Comparison of ENCODE assay signal across 25 cellular contexts in genomic region chr7:66331883-66332282, GRCh38.
"Had no signal": no experiment of that assay in that cellular context is flagged by ENCODE, and none has a peak within 500 bp of the region (broad histone marks: within the 10 kb centered on the region; RNA-seq: fewer than 3 reads in every experiment).

No MANE protein-coding gene starts in this region.

- H3K4me3 ChIP-seq: ascending aorta, breast epithelium had no signal

- H3K27me3 ChIP-seq: ascending aorta, breast epithelium had no signal

- DNase-seq: activated B cell treated with CpG ODN at 0.5 μM for 24 hours; activated CD4-positive, alpha-beta T cell treated with anti-CD3 and anti-CD28 coated beads for 1 hour; activated CD4-positive, alpha-beta T cell treated with anti-CD3 and anti-CD28 coated beads, Interleukin-2, amount 10 ng/mL, durations not matched to agents 24 days and 14 days; activated CD4-positive, alpha-beta T cell treated with anti-CD3 and anti-CD28 coated beads, Interleukin-2, amount 50 U/mL, for 4 hours; activated CD8-positive, alpha-beta T cell treated with anti-CD3 and anti-CD28 coated beads for 36 hours; activated gamma-delta T cell; activated naive CD4-positive, alpha-beta T cell treated with Interleukin-2 at 50 U/mL for 16 hours; activated naive CD8-positive, alpha-beta T cell treated with anti-CD3 and anti-CD28 coated beads, Interleukin-2, amount 10 ng/mL, durations not matched to agents 7 days and 5 days; activated T-cell treated with anti-CD3 and anti-CD28 coated beads, Interleukin-2, amount 50 U/mL, for 24 hours; amygdala; NCI-H1092; NCI-H1436 treated with DMSO at 0.1 percent for 48 hours; NCI-H1694 treated with DMSO at 0.1 percent for 48 hours; NCI-H2029; NCI-H345; NCI-H524 treated with DMSO at 0.1 percent for 48 hours; OCI-M1; Right ventricle myocardium superior had no signal

- H3K4me3 Mint-ChIP-seq: activated B cell treated with CpG ODN at 0.5 μM for 24 hours; activated CD4-positive, alpha-beta T cell treated with anti-CD3 and anti-CD28 coated beads, Interleukin-2, amount 10 ng/mL, durations not matched to agents 24 days and 14 days; activated CD8-positive, alpha-beta T cell treated with anti-CD3 and anti-CD28 coated beads for 36 hours; activated naive CD4-positive, alpha-beta T cell treated with anti-CD3 and anti-CD28 coated beads, Interleukin-2, amount 50 U/mL, for 24 hours; activated naive CD8-positive, alpha-beta T cell treated with anti-CD3 and anti-CD28 coated beads, Interleukin-2, amount 10 ng/mL, durations not matched to agents 7 days and 5 days; activated T-cell treated with anti-CD3 and anti-CD28 coated beads, Interleukin-2, amount 50 U/mL, for 24 hours; T-helper 1 cell treated with Interleukin-12 subunit alpha and Interleukin-12 subunit beta and Interleukin-4 antibody, amounts not matched to agents 30 μg/mL and 1 μg/mL, for 36 hours; T-helper 2 cell treated with Interferon-gamma antibody and Interleukin-4, amounts not matched to agents 5 μg/mL and 100 μg/mL, for 36 hours had no signal

- H3K27ac Mint-ChIP-seq: activated B cell treated with CpG ODN at 0.5 μM for 24 hours; activated CD4-positive, alpha-beta T cell treated with anti-CD3 and anti-CD28 coated beads, Interleukin-2, amount 10 ng/mL, durations not matched to agents 24 days and 14 days; activated CD8-positive, alpha-beta T cell treated with anti-CD3 and anti-CD28 coated beads for 36 hours; activated naive CD4-positive, alpha-beta T cell treated with anti-CD3 and anti-CD28 coated beads, Interleukin-2, amount 50 U/mL, for 24 hours; activated naive CD8-positive, alpha-beta T cell treated with anti-CD3 and anti-CD28 coated beads, Interleukin-2, amount 10 ng/mL, durations not matched to agents 7 days and 5 days; activated T-cell treated with anti-CD3 and anti-CD28 coated beads, Interleukin-2, amount 50 U/mL, for 24 hours; activated T-helper 2 cell treated with anti-CD3 and anti-CD28 coated beads, Interferon-gamma antibody, Interleukin-2, Interleukin-4, amounts not matched to agents 10 μg/mL and 5 μg/mL and 100 μg/mL, durations not matched to agents 14 hours and 24 hours and 36 hours; T-helper 1 cell treated with Interleukin-12 subunit alpha and Interleukin-12 subunit beta and Interleukin-4 antibody, amounts not matched to agents 30 μg/mL and 1 μg/mL, for 36 hours; T-helper 2 cell treated with Interferon-gamma antibody and Interleukin-4, amounts not matched to agents 5 μg/mL and 100 μg/mL, for 36 hours had no signal

- H3K36me3 ChIP-seq: ascending aorta, breast epithelium had no signal

- H3K4me1 ChIP-seq: breast epithelium had no signal

- H3K36me3 Mint-ChIP-seq: activated naive CD8-positive, alpha-beta T cell treated with anti-CD3 and anti-CD28 coated beads, Interleukin-2, amount 10 ng/mL, durations not matched to agents 7 days and 5 days had no signal

- H3K27ac ChIP-seq: VCaP had no signal

- H3K27me3 Mint-ChIP-seq: activated B cell treated with CpG ODN at 0.5 μM for 24 hours; activated CD4-positive, alpha-beta T cell treated with anti-CD3 and anti-CD28 coated beads, Interleukin-2, amount 10 ng/mL, durations not matched to agents 24 days and 14 days; activated CD8-positive, alpha-beta T cell treated with anti-CD3 and anti-CD28 coated beads for 36 hours; activated naive CD4-positive, alpha-beta T cell treated with anti-CD3 and anti-CD28 coated beads, Interleukin-2, amount 50 U/mL, for 24 hours; activated naive CD8-positive, alpha-beta T cell treated with anti-CD3 and anti-CD28 coated beads, Interleukin-2, amount 10 ng/mL, durations not matched to agents 7 days and 5 days; activated T-cell treated with anti-CD3 and anti-CD28 coated beads, Interleukin-2, amount 50 U/mL, for 24 hours had no signal

- H3K4me1 Mint-ChIP-seq: activated B cell treated with CpG ODN at 0.5 μM for 24 hours; activated CD4-positive, alpha-beta T cell treated with anti-CD3 and anti-CD28 coated beads, Interleukin-2, amount 10 ng/mL, durations not matched to agents 24 days and 14 days; activated naive CD4-positive, alpha-beta T cell treated with anti-CD3 and anti-CD28 coated beads, Interleukin-2, amount 50 U/mL, for 24 hours; activated naive CD8-positive, alpha-beta T cell treated with anti-CD3 and anti-CD28 coated beads, Interleukin-2, amount 10 ng/mL, durations not matched to agents 7 days and 5 days had no signal
